In genomic region chr15:43821505-43821904, GRCh38 we compare ENCODE assay signal across 18 cellular contexts. TPM values are rescaled to one million over a fixed set of nuclear protein-coding genes. Genes with fewer than 3 reads are reported as not detected.
DNase-seq lines count a peak whose midpoint lies in the region; ATAC-seq and TF ChIP-seq lines count a peak whose summit lies in the region.
"Had no signal": no experiment of that assay in that cellular context is flagged by ENCODE, and none has a peak within 500 bp of the region (broad histone marks: within the 10 kb centered on the region; RNA-seq: fewer than 3 reads in every experiment).

No MANE protein-coding gene starts in this region.

- H4K20me1 ChIP-seq in GM23248 (ENCODE audit: insufficient read depth), result no peaks in the 10 kb centered on the region

- peak overlapping the region; percentile 18 for H3K4me2 ChIP-seq in GM23248 (ENCODE audit: unreplicated experiment)
- H3K4me2 ChIP-seq: KMS-11 had no signal

- H3K79me2 ChIP-seq in GM23248 (ENCODE audit: insufficient read depth), result peaks cover 87% of the 10 kb centered on the region

- H3K27ac ChIP-seq in CD4-positive, alpha-beta T cell (ENCODE audit: low read depth, low read length), result no peak overlapping the region
- H3K27ac ChIP-seq in GM23248, result no peak overlapping the region
- no peak overlapping the region for H3K27ac ChIP-seq in naive thymus-derived CD4-positive, alpha-beta T cell (ENCODE audit: low read depth, low read length)
- H3K27ac ChIP-seq: KMS-11, tibial nerve had no signal

- H3K4me1 ChIP-seq in GM23248 (ENCODE audit: insufficient read depth), result peaks cover 15% of the 10 kb centered on the region; the same call in 1 of the 2 replicates
- H3K4me1 ChIP-seq in naive thymus-derived CD4-positive, alpha-beta T cell (ENCODE audit: control insufficient read depth in 2 of 2, insufficient read depth in 2 of 2, low read length in 2 of 2), result peaks cover 25 to 28% of the 10 kb centered on the region in 2 donors

- CTCF ChIA-PET in CD4-positive, alpha-beta T cell (lab: Charles Lee), result interaction anchor here (1.5 kb wide), 1 partner anchor 45 kb away, joined by 3 read pairs; the partner anchor contains the start of gene ELL3
- CTCF ChIA-PET in naive thymus-derived CD4-positive, alpha-beta T cell (lab: Charles Lee), result no interaction called here

- no peak overlapping the region for H3K9ac ChIP-seq in GM23248
- H3K9ac ChIP-seq: KMS-11 had no signal

- no peaks in the 10 kb centered on the region for H3K27me3 ChIP-seq in CD4-positive, alpha-beta T cell (ENCODE audit: control insufficient read depth, insufficient read depth, low read length)
- no peaks in the 10 kb centered on the region for H3K27me3 ChIP-seq in GM23248 (replicated peaks; ENCODE audit: insufficient read depth)
- no peaks in the 10 kb centered on the region for H3K27me3 ChIP-seq in naive thymus-derived CD4-positive, alpha-beta T cell (ENCODE audit: control insufficient read depth in 2 of 2, insufficient read depth in 2 of 2, low read length in 2 of 2)
- H3K27me3 ChIP-seq in MG63, result no peaks in the 10 kb centered on the region
- H3K27me3 ChIP-seq: tibial nerve had no signal

- no peaks in the 10 kb centered on the region for H3K9me3 Mint-ChIP-seq in CD4-positive, alpha-beta T cell
- H3K9me3 Mint-ChIP-seq in activated naive CD8-positive, alpha-beta T cell (ENCODE audit: low read depth), result no peaks in the 10 kb centered on the region
- no peaks in the 10 kb centered on the region for H3K9me3 Mint-ChIP-seq in naive thymus-derived CD4-positive, alpha-beta T cell

- ATAC-seq in CD4-positive, alpha-beta T cell (ENCODE audit: poor library complexity), result no peak
- no peak for ATAC-seq in naive thymus-derived CD4-positive, alpha-beta T cell
- ATAC-seq in HG03135 (IDR thresholded peaks at IDR 0.05; ENCODE audit: unreplicated experiment), result no peak
- ATAC-seq: activated naive CD4-positive, alpha-beta T cell treated with anti-CD3 and anti-CD28 coated beads, Interleukin-2, amount 50 U/mL, for 72 hours had no signal

- in situ Hi-C loops in GM23248 (cut with MboI), result no loop called here

- H3K4me3 Mint-ChIP-seq in CD4-positive, alpha-beta T cell, result peak overlapping the region; percentile 84
- peak overlapping the region; percentile 62 for H3K4me3 Mint-ChIP-seq in activated naive CD8-positive, alpha-beta T cell
- H3K4me3 Mint-ChIP-seq in naive thymus-derived CD4-positive, alpha-beta T cell, result peak overlapping the region; percentile 41 to 97 (median 64)

- peak overlapping the region; percentile 69 for H3K27ac Mint-ChIP-seq in CD4-positive, alpha-beta T cell
- peak overlapping the region; percentile 12 for H3K27ac Mint-ChIP-seq in activated naive CD8-positive, alpha-beta T cell
- peak overlapping the region; percentile 1 to 84 (median 58) for H3K27ac Mint-ChIP-seq in naive thymus-derived CD4-positive, alpha-beta T cell
- H3K27ac Mint-ChIP-seq: activated naive CD4-positive, alpha-beta T cell treated with anti-CD3 and anti-CD28 coated beads, Interleukin-2, amount 50 U/mL, for 72 hours had no signal

- TF ChIP-seq CTCF in CD4-positive, alpha-beta T cell (IDR thresholded peaks at IDR 0.05), result no peak

- H3K9me2 ChIP-seq in GM23248 (ENCODE audit: insufficient read depth), result no peaks in the 10 kb centered on the region

- H3K27me3 Mint-ChIP-seq in CD4-positive, alpha-beta T cell, result no peaks in the 10 kb centered on the region
- no peaks in the 10 kb centered on the region for H3K27me3 Mint-ChIP-seq in activated naive CD8-positive, alpha-beta T cell
- no peaks in the 10 kb centered on the region for H3K27me3 Mint-ChIP-seq in naive thymus-derived CD4-positive, alpha-beta T cell

- DNase-seq in CD4-positive, alpha-beta T cell, result no peak
- no peak for DNase-seq in GM23248
- DNase-seq in naive thymus-derived CD4-positive, alpha-beta T cell, result no peak
- no peak for DNase-seq in MG63
- no peak for DNase-seq in NCI-H1930 (lab: John Stamatoyannopoulos, UW)
- no peak for DNase-seq in NOMO-1 (lab: John Stamatoyannopoulos, UW; ENCODE audit: unreplicated experiment in 2 of 2)
- DNase-seq: caudate nucleus, GDM1, midbrain, NCI-H1694 treated with DMSO at 0.1 percent for 48 hours, NCI-H510A treated with DMSO at 0.1 percent for 48 hours had no signal

- H3K36me3 Mint-ChIP-seq in CD4-positive, alpha-beta T cell (ENCODE audit: low read depth), result peaks cover 38% of the 10 kb centered on the region
- peaks cover 5% of the 10 kb centered on the region for H3K36me3 Mint-ChIP-seq in activated naive CD8-positive, alpha-beta T cell
- peaks cover 0 to 17% (median 6%) of the 10 kb centered on the region in 5 donors for H3K36me3 Mint-ChIP-seq in naive thymus-derived CD4-positive, alpha-beta T cell

- intact Hi-C loops in CD4-positive, alpha-beta T cell (cut with DNase I, micrococcal nuclease), result loop anchor here in 1 of 2 experiments (10.0 kb wide), 2 partner anchors 603 to 897 kb away; partner anchors contain the start of genes CTDSPL2 and TTBK2
- intact Hi-C loops in naive thymus-derived CD4-positive, alpha-beta T cell (cut with micrococcal nuclease), result loop anchor here (5.0 to 10.0 kb wide), 3 partner anchors 903 to 1549 kb away; partner anchors contain the start of genes GANC (in 2 of the 2) and TMEM87A (in 2 of the 2)

- no peaks in the 10 kb centered on the region for H3K9me3 ChIP-seq in CD4-positive, alpha-beta T cell (ENCODE audit: control insufficient read depth, low read length)
- no peaks in the 10 kb centered on the region for H3K9me3 ChIP-seq in GM23248 (ENCODE audit: low read depth)
- no peaks in the 10 kb centered on the region for H3K9me3 ChIP-seq in naive thymus-derived CD4-positive, alpha-beta T cell (ENCODE audit: control insufficient read depth in 2 of 3, low read length in 3 of 3)
- no peaks in the 10 kb centered on the region for H3K9me3 ChIP-seq in MG63
- H3K9me3 ChIP-seq: tibial nerve had no signal

- peaks cover 35% of the 10 kb centered on the region for H3K4me1 Mint-ChIP-seq in CD4-positive, alpha-beta T cell (ENCODE audit: low read depth)
- peaks cover 50% of the 10 kb centered on the region for H3K4me1 Mint-ChIP-seq in activated naive CD8-positive, alpha-beta T cell (ENCODE audit: low read depth)
- H3K4me1 Mint-ChIP-seq in naive thymus-derived CD4-positive, alpha-beta T cell, result peaks cover 22 to 77% (median 48%) of the 10 kb centered on the region in 7 donors

- H3K4me3 ChIP-seq in GM23248, result no peak overlapping the region
- no peak overlapping the region for H3K4me3 ChIP-seq in naive thymus-derived CD4-positive, alpha-beta T cell (ENCODE audit: low read length)
- no peak overlapping the region for H3K4me3 ChIP-seq in MG63
- H3K4me3 ChIP-seq: tibial nerve had no signal

- H3K36me3 ChIP-seq in GM23248 (ENCODE audit: low read depth) (no peaks in the 10 kb centered on the region), MG63 (peaks cover 42% of the 10 kb centered on the region)
- H3K36me3 ChIP-seq in naive thymus-derived CD4-positive, alpha-beta T cell (ENCODE audit: control insufficient read depth in 2 of 3, insufficient read depth in 3 of 3, low read length in 3 of 3), result peaks cover 6 to 21% (median 12%) of the 10 kb centered on the region in 3 experiments

- no peak overlapping the region for H2AFZ ChIP-seq in GM23248

- H3F3A ChIP-seq in GM23248 (ENCODE audit: insufficient read depth), result no peaks in the 10 kb centered on the region

- WGBS in GM23248 (ENCODE audit: low coverage in 1 of 2, low lambda C conversion rate in 2 of 2, missing lambda C conversion rate in 2 of 2), 2 experiments, result 93 to 95% methylated on average over 3 of the region's 3 CpGs

- POLR2A ChIA-PET in CD4-positive, alpha-beta T cell (lab: Charles Lee), result interaction anchor here (1.4 to 4.2 kb wide), 2 partner anchors 21 to 27 kb away, joined by 3 to 74 read pairs; partner anchors contain the start of genes HYPK and SERINC4
- POLR2A ChIA-PET in naive thymus-derived CD4-positive, alpha-beta T cell (lab: Charles Lee), result interaction anchor here (0.8 to 0.9 kb wide), 2 partner anchors 21 to 28 kb away, joined by 3 to 4 read pairs; partner anchors contain the start of genes HYPK and SERINC4

RNA-seq across cellular contexts. Expression of gene MFAP1, which starts 3.0 kb away (rescaled TPM):
- 10 to 100 TPM in 1 of 2 experiments, 1 to 10 TPM in 1; 9.4 to 10.6 TPM for total RNA-seq in CD4-positive, alpha-beta T cell
- total RNA-seq in GM23248 (2014; rRNA removed; shearing (Covaris generic)), result 14.4 and 24.6 TPM in 2 replicates
- polyA plus RNA-seq in GM23248 (2016; fragmentation: Nextera tagmentation; extraction: Ambion mirVana), result 30.2 and 33.1 TPM in 2 replicates
- 10 to 100 TPM in 4 of 5 experiments, 1 to 10 TPM in 1; 8.5 to 37.3 (median 21.8) TPM for total RNA-seq in naive thymus-derived CD4-positive, alpha-beta T cell
- polyA plus RNA-seq in naive thymus-derived CD4-positive, alpha-beta T cell, result 10 to 100 TPM in 1 of 2 donors, 1 to 10 TPM in 1; 8.1 to 22.4 TPM
- 8.8 and 16.4 TPM in 2 replicates for total RNA-seq in MG63 (2014; rRNA removed; shearing (Covaris generic); ENCODE audit: low replicate concordance)

RNA-seq across cellular contexts. Expression of gene WDR76, which starts 5.3 kb away (rescaled TPM):
- 1 to 10 TPM; 7.0 to 8.6 TPM for total RNA-seq in CD4-positive, alpha-beta T cell
- total RNA-seq in GM23248 (2014; rRNA removed; shearing (Covaris generic)), result 9.0 and 11.3 TPM in 2 replicates
- 4.1 and 5.3 TPM in 2 replicates for polyA plus RNA-seq in GM23248 (2016; fragmentation: Nextera tagmentation; extraction: Ambion mirVana)
- total RNA-seq in naive thymus-derived CD4-positive, alpha-beta T cell, result 10 to 100 TPM in 3 of 5 experiments, 1 to 10 TPM in 2; 6.6 to 62.1 (median 12.4) TPM
- 1 to 10 TPM; 7.7 to 8.5 TPM for polyA plus RNA-seq in naive thymus-derived CD4-positive, alpha-beta T cell
- total RNA-seq in MG63 (2014; rRNA removed; shearing (Covaris generic); ENCODE audit: low replicate concordance), result 49.9 and 53.5 TPM in 2 replicates

RNA-seq across cellular contexts. Expression of gene HYPK, which starts 21.1 kb away (rescaled TPM):
- 10 to 100 TPM; 17.6 to 18.5 TPM for total RNA-seq in CD4-positive, alpha-beta T cell
- 0.76 and 8.2 TPM in 2 replicates for total RNA-seq in GM23248 (2014; rRNA removed; shearing (Covaris generic))
- polyA plus RNA-seq in GM23248 (2016; fragmentation: Nextera tagmentation; extraction: Ambion mirVana), result 14.0 and 19.9 TPM in 2 replicates
- 10 to 100 TPM; 16.9 to 32.1 (median 27.0) TPM for total RNA-seq in naive thymus-derived CD4-positive, alpha-beta T cell
- 10 to 100 TPM in 1 of 2 donors, 1 to 10 TPM in 1; 7.5 to 28.2 TPM for polyA plus RNA-seq in naive thymus-derived CD4-positive, alpha-beta T cell
- 7.9 and 9.6 TPM in 2 replicates for total RNA-seq in MG63 (2014; rRNA removed; shearing (Covaris generic); ENCODE audit: low replicate concordance)

RNA-seq across cellular contexts. Expression of gene SERINC4, which starts 21.5 kb away (rescaled TPM):
- under 1 TPM in 1 of 2 experiments, not detected in 1; 0.36 TPM for total RNA-seq in CD4-positive, alpha-beta T cell
- total RNA-seq in GM23248 (2014; rRNA removed; shearing (Covaris generic)), result not detected in 2 replicates
- not detected in 2 replicates for polyA plus RNA-seq in GM23248 (2016; fragmentation: Nextera tagmentation; extraction: Ambion mirVana)
- under 1 TPM in 4 of 5 experiments, not detected in 1; 0.13 to 0.57 (median 0.33) TPM for total RNA-seq in naive thymus-derived CD4-positive, alpha-beta T cell
- 1 to 10 TPM; 3.1 to 8.8 TPM for polyA plus RNA-seq in naive thymus-derived CD4-positive, alpha-beta T cell
- not detected in 2 replicates for total RNA-seq in MG63 (2014; rRNA removed; shearing (Covaris generic); ENCODE audit: low replicate concordance)
- total RNA-seq: glomerular endothelial cell, posterior vena cava had no signal

RNA-seq across cellular contexts. Expression of gene SERF2, which starts 29.4 kb away (rescaled TPM):
- 100 to 1,000 TPM; 319 to 323 TPM for total RNA-seq in CD4-positive, alpha-beta T cell
- 996 and 1,573 TPM in 2 replicates for total RNA-seq in GM23248 (2014; rRNA removed; shearing (Covaris generic))
- polyA plus RNA-seq in GM23248 (2016; fragmentation: Nextera tagmentation; extraction: Ambion mirVana), result 3,240 and 3,311 TPM in 2 replicates
- total RNA-seq in naive thymus-derived CD4-positive, alpha-beta T cell, result 100 to 1,000 TPM; 358 to 676 (median 553) TPM
- 1,000 to 10,000 TPM; 1,664 to 2,070 TPM for polyA plus RNA-seq in naive thymus-derived CD4-positive, alpha-beta T cell
- 272 and 1,334 TPM in 2 replicates for total RNA-seq in MG63 (2014; rRNA removed; shearing (Covaris generic); ENCODE audit: low replicate concordance)

Comparison
In these comparisons a context has a peak if more than half of its experiments do, and no peak if none do; other contexts are left out.
1. H3K27ac Mint-ChIP-seq: peak in every context shown above with its lines; median percentile 69 in CD4-positive, alpha-beta T cell; 58 in naive thymus-derived CD4-positive, alpha-beta T cell; 12 in activated naive CD8-positive, alpha-beta T cell.